Comparison of ENCODE assay signal across 17 cellular contexts in genomic region chr13:37597477-37597876, GRCh38. TPM values are rescaled to one million over a fixed set of nuclear protein-coding genes. Genes with fewer than 3 reads are reported as not detected.
A peak's percentile ranks its signal among the peaks of the same experiment; 100 is the strongest.
DNase-seq lines count a peak whose midpoint lies in the region; ATAC-seq, FAIRE-seq and TF ChIP-seq lines count a peak whose summit lies in the region.
"Had no signal": no experiment of that assay in that cellular context is flagged by ENCODE, and none has a peak within 500 bp of the region (broad histone marks: within the 10 kb centered on the region; RNA-seq: fewer than 3 reads in every experiment).

No MANE protein-coding gene starts in this region.

- in situ Hi-C loops in GM13977 (cut with MboI; ENCODE audit: low pct_unique_long_range_greater_than_20kb, low sequenced_read_pairs, unreplicated experiment): no loop called here

- TF ChIP-seq CTCF in SK-N-SH (IDR thresholded peaks at IDR 0.05) (no peak), cardiac fibroblast (IDR thresholded peaks at IDR 0.05; ENCODE audit: low read depth, low read length) (no peak), thoracic aorta (IDR thresholded peaks at IDR 0.05) (no peak), D721Med (IDR thresholded peaks at IDR 0.05; ENCODE audit: insufficient read depth, missing control alignments) (no peak), GM13977 (IDR thresholded peaks at IDR 0.05; ENCODE audit: extremely low read depth, insufficient read depth, missing control alignments) (no peak)

- no peak for TF ChIP-seq EP300 in SK-N-SH (IDR thresholded peaks at IDR 0.05; ENCODE audit: borderline replicate concordance in 1 of 2, low read depth in 1 of 2, low read length in 1 of 2)

- WGBS in SK-N-SH (ENCODE audit: low lambda C conversion rate): 7% methylated on average over 1 of the region's 1 CpG

- peaks cover 0 to 36% of the 10 kb centered on the region in 2 experiments for H3K36me3 ChIP-seq in SK-N-SH (replicated peaks in 1 of 2; ENCODE audit: control insufficient read depth in 1 of 2, insufficient read depth in 2 of 2, low read length in 1 of 2)
- no peaks in the 10 kb centered on the region for H3K36me3 ChIP-seq in muscle layer of colon (ENCODE audit: insufficient read depth, low read length)
- no peaks in the 10 kb centered on the region for H3K36me3 ChIP-seq in thoracic aorta
- H3K36me3 ChIP-seq: esophagus squamous epithelium, tibial artery had no signal

- no peak overlapping the region for H2AFZ ChIP-seq in SK-N-SH (ENCODE audit: low read depth)

- H3K27me3 ChIP-seq in SK-N-SH (ENCODE audit: insufficient read depth) (no peaks in the 10 kb centered on the region), muscle layer of colon (ENCODE audit: control insufficient read depth in 1 of 2, insufficient read depth in 2 of 2, low read length in 2 of 2) (no peaks in the 10 kb centered on the region), thoracic aorta (replicated peaks; ENCODE audit: insufficient read depth) (no peaks in the 10 kb centered on the region)
- H3K27me3 ChIP-seq: esophagus squamous epithelium, tibial artery had no signal

- TF ChIP-seq RAD21 in SK-N-SH (IDR thresholded peaks at IDR 0.05; ENCODE audit: low read length): no peak

- no peaks in the 10 kb centered on the region for H3K9me2 ChIP-seq in SK-N-SH

- H3K9me3 ChIP-seq in SK-N-SH (no peaks in the 10 kb centered on the region), muscle layer of colon (ENCODE audit: low read length) (no peaks in the 10 kb centered on the region), thoracic aorta (no peaks in the 10 kb centered on the region)
- H3K9me3 ChIP-seq: esophagus squamous epithelium, tibial artery had no signal

- ATAC-seq in SK-N-SH treated with all-trans-retinoic acid at 6 μM for 48 hours (no peak), thoracic aorta (ENCODE audit: insufficient number of reproducible peaks, low FRiP score, low read depth) (no peak), HG03039 (IDR thresholded peaks at IDR 0.05; ENCODE audit: unreplicated experiment) (no peak)
- ATAC-seq: CD8-positive, alpha-beta T cell; left lobe of liver; naive thymus-derived CD8-positive, alpha-beta T cell had no signal

- H3K4me2 ChIP-seq in SK-N-SH: peak overlapping the region; percentile 56; the same call in 1 of the 2 replicates

- H3K9ac ChIP-seq in SK-N-SH (peak overlapping the region; percentile 76), muscle layer of colon (ENCODE audit: low read length) (no peak overlapping the region)

- H3K4me3 ChIP-seq in SK-N-SH (ENCODE audit: low read depth in 2 of 2, low read length in 1 of 2) (peak overlapping the region; percentile 55 to 63; a peak in 3 of 4 replicates), cardiac fibroblast (replicated peaks in 1 of 2; ENCODE audit: low read depth in 2 of 2, low read length in 2 of 2) (peak overlapping the region; percentile 38 to 52), muscle layer of colon (ENCODE audit: low read depth in 1 of 2, low read length in 2 of 2) (peak overlapping the region in 1 of 2 donors; percentile 61), thoracic aorta (peak overlapping the region; percentile 30)

- POLR2A ChIA-PET in SK-N-SH (lab: Yijun Ruan, JAX): no interaction called here

- peaks cover 79% of the 10 kb centered on the region for H3K79me2 ChIP-seq in SK-N-SH (ENCODE audit: insufficient read depth)

- DNase-seq in SK-N-SH (no peak), cardiac fibroblast (ENCODE audit: low read depth in 2 of 2) (no peak), thoracic aorta (ENCODE audit: low spot score) (no peak), D721Med (ENCODE audit: insufficient read length, low spot score) (no peak), GM13977 (ENCODE audit: low spot score) (no peak)
- DNase-seq: 8988T; activated B cell treated with CpG ODN at 0.5 μM for 24 hours; amygdala; CD8-positive, alpha-beta T cell; esophagus squamous epithelium; H7; naive thymus-derived CD8-positive, alpha-beta T cell; tibial artery had no signal

- H3K4me1 ChIP-seq in SK-N-SH (ENCODE audit: control insufficient read depth in 1 of 2, insufficient read depth in 2 of 2, low read depth in 1 of 2, low read length in 1 of 2): peaks cover 0 to 11% of the 10 kb centered on the region in 2 experiments; a peak in 2 of 4 replicates
- peaks cover 19% of the 10 kb centered on the region for H3K4me1 ChIP-seq in muscle layer of colon (ENCODE audit: insufficient read depth, low read length)
- H3K4me1 ChIP-seq in thoracic aorta (ENCODE audit: control insufficient read depth in 1 of 2, low read depth in 2 of 2): peaks cover 0 to 11% of the 10 kb centered on the region in 2 donors

- H4K20me1 ChIP-seq in SK-N-SH (ENCODE audit: insufficient read depth): no peaks in the 10 kb centered on the region; the same call in 1 of the 2 replicates

- peak overlapping the region; percentile 64 to 71 for H3K27ac ChIP-seq in SK-N-SH (ENCODE audit: low read depth in 2 of 2, low read length in 1 of 2)
- H3K27ac ChIP-seq in muscle layer of colon (ENCODE audit: low read depth, low read length): peak overlapping the region; percentile 39
- no peak overlapping the region for H3K27ac ChIP-seq in thoracic aorta
- H3K27ac ChIP-seq: esophagus squamous epithelium, tibial artery had no signal

- peaks cover 43% of the 10 kb centered on the region for H3F3A ChIP-seq in SK-N-SH (replicated peaks; ENCODE audit: insufficient read depth)

- FAIRE-seq in D721Med (lab: Jason Lieb, UNC): no peak

- CTCF ChIA-PET in SK-N-SH (lab: Yijun Ruan, JAX): interaction anchor here (1.4 kb wide), 1 partner anchor 11 kb away, joined by 4 read pairs; no protein-coding TSS in a partner anchor

TF ChIP-seq in SK-N-SH, 30 proteins besides CTCF, POLR2A, EP300 and RAD21:
- no peak for TF ChIP-seq ELF1 (IDR thresholded peaks at IDR 0.05)
- no peak for TF ChIP-seq MAX (IDR thresholded peaks at IDR 0.05; ENCODE audit: low read depth)
- no peak for TF ChIP-seq USF1 (IDR thresholded peaks at IDR 0.05; ENCODE audit: borderline replicate concordance, low read depth)
- no peak for TF ChIP-seq RXRA (IDR thresholded peaks at IDR 0.05; ENCODE audit: borderline replicate concordance, low read depth)

TF ChIP-seq in SK-N-SH treated with all-trans-retinoic acid at 6 μM for 48 hours, 23 proteins besides CTCF, POLR2A, EP300 and RAD21 (continues in another document):
- TF ChIP-seq ESRRG (CRISPR knock-in tag; IDR thresholded peaks at IDR 0.05) (no peak), CSDC2 (CRISPR knock-in tag; IDR thresholded peaks at IDR 0.05) (no peak), ZNF8 (CRISPR knock-in tag; IDR thresholded peaks at IDR 0.05) (no peak), PPARA (CRISPR knock-in tag; IDR thresholded peaks at IDR 0.05; ENCODE audit: borderline replicate concordance) (no peak), PATZ1 (CRISPR knock-in tag; IDR thresholded peaks at IDR 0.05; ENCODE audit: borderline replicate concordance) (no peak), CSRNP3 (CRISPR knock-in tag; IDR thresholded peaks at IDR 0.05) (no peak), ZFP30 (CRISPR knock-in tag; IDR thresholded peaks at IDR 0.05) (no peak), TOX (CRISPR knock-in tag; IDR thresholded peaks at IDR 0.05; ENCODE audit: borderline replicate concordance) (no peak)

RNA-seq across cellular contexts. Expression of gene POSTN, which starts 1.1 kb away (rescaled TPM):
- polyA plus RNA-seq in SK-N-SH (2012; rRNA removed): 577 and 1,227 TPM in 2 replicates
- 938 and 1,345 TPM in 2 replicates for polyA plus RNA-seq in SK-N-SH (2012; cell fraction: cytosol; rRNA removed)
- 502 and 1,411 TPM in 2 replicates for polyA plus RNA-seq in SK-N-SH (2012; cell fraction: nucleus; rRNA removed)
- 100 to 1,000 TPM; 145 to 191 TPM for total RNA-seq in thoracic aorta
- total RNA-seq: activated B cell treated with CpG ODN at 0.5 μM for 24 hours; CD8-positive, alpha-beta T cell; naive thymus-derived CD8-positive, alpha-beta T cell had no signal
- polyA plus RNA-seq: naive thymus-derived CD8-positive, alpha-beta T cell had no signal

Comparison
In these comparisons a context has a peak if more than half of its experiments do, and no peak if none do; other contexts are left out.
1. H3K27ac ChIP-seq: peak in SK-N-SH (2 of 2) and muscle layer of colon (single experiment); none in thoracic aorta (0 of 2).